In genomic region chr3:49703956-49704355, GRCh38 we compare ENCODE assay signal across 6 cellular contexts. TPM values are rescaled to one million over a fixed set of nuclear protein-coding genes. Genes with fewer than 3 reads are reported as not detected.
"Had no signal": no experiment of that assay in that cellular context is flagged by ENCODE, and none has a peak within 500 bp of the region (broad histone marks: within the 10 kb centered on the region; RNA-seq: fewer than 3 reads in every experiment).

No MANE protein-coding gene starts in this region.

- H3K4me3 ChIP-seq: body of pancreas, lung, tibial nerve, uterus had no signal

- H3K4me1 ChIP-seq: body of pancreas, uterus had no signal

- H3K9me3 ChIP-seq: body of pancreas, tibial nerve, uterus had no signal

- H3K27ac ChIP-seq: body of pancreas, tibial nerve, uterus had no signal

- H3K36me3 ChIP-seq: uterus had no signal

- H3K27me3 ChIP-seq: body of pancreas, dorsolateral prefrontal cortex, tibial nerve, uterus had no signal

RNA-seq across cellular contexts. Expression of gene AMIGO3, which starts 15.5 kb away (rescaled TPM):
- total RNA-seq: posterior vena cava, uterus had no signal
